In the genomic region with DNA sequence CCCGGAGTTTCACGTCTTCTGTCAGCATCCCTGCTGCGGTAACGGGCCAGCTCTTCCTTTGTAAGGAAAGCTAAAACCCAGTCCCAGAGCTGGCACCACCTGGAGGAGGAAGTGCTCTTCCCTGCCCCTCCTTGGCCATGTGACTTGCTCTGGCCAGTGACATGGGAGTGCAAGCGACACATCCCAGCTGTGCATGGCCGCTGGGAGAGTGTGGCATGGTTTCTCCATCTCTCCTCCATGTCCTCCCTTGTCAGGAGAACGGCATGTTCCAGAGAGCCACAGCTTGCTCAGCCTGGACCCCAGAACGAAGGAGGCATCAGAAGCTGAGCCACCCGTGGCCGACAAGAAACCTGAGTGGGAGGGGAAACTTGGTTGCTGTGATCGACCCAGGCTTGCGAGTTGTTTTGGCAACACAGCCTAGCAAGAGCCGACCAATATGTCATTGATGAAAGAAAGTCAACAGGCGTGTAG, we compare ENCODE assay signal across 9 cellular contexts. TPM values are rescaled to one million over a fixed set of nuclear protein-coding genes. Genes with fewer than 3 reads are reported as not detected.
DNase-seq lines count a peak whose midpoint lies in the region; ATAC-seq, FAIRE-seq and TF ChIP-seq lines count a peak whose summit lies in the region.
"Had no signal": no experiment of that assay in that cellular context is flagged by ENCODE, and none has a peak within 500 bp of the region (broad histone marks: within the 10 kb centered on the region; RNA-seq: fewer than 3 reads in every experiment).

No MANE protein-coding gene starts in this region.

- no peak overlapping the region for H4K91ac ChIP-seq in H9 (ENCODE audit: insufficient read length, low read depth, low read length)

- H2AFZ ChIP-seq in H9 (ENCODE audit: low read length) = no peak overlapping the region

- peak; percentile 64 for DNase-seq in H9
- peak; percentile 79 for DNase-seq in activated CD4-positive, alpha-beta T cell treated with anti-CD3 and anti-CD28 coated beads, Interleukin-2, amount 10 ng/mL, durations not matched to agents 24 days and 14 days
- DNase-seq in left lung = peak; percentile 64 to 84
- no peak for DNase-seq in GM12892 (ENCODE audit: insufficient read length)
- DNase-seq in NCI-H1092 treated with DMSO at 0.1 percent for 48 hours (lab: John Stamatoyannopoulos, UW) = no peak
- DNase-seq: activated CD8-positive, alpha-beta memory T cell treated with anti-CD3 and anti-CD28 coated beads, Interleukin-2, amount 50 U/mL, for 4 hours had no signal

- no peak overlapping the region for H4K8ac ChIP-seq in H9 (replicated peaks; ENCODE audit: insufficient read length, low read depth, low read length)

- H3K36me3 Mint-ChIP-seq in H9 (ENCODE audit: insufficient read depth in 1 of 3, low read depth in 3 of 3) = no peaks in the 10 kb centered on the region; a peak in 1 of 7 replicates
- peaks cover 10% of the 10 kb centered on the region for H3K36me3 Mint-ChIP-seq in activated CD4-positive, alpha-beta T cell treated with anti-CD3 and anti-CD28 coated beads, Interleukin-2, amount 10 ng/mL, durations not matched to agents 24 days and 14 days (ENCODE audit: low read depth)

- H2BK12ac ChIP-seq in H9 (ENCODE audit: insufficient read length, low read depth, low read length) = no peak overlapping the region

- peaks cover 22 to 25% of the 10 kb centered on the region in 2 experiments for H3K4me1 Mint-ChIP-seq in H9
- peaks cover 51% of the 10 kb centered on the region for H3K4me1 Mint-ChIP-seq in activated CD4-positive, alpha-beta T cell treated with anti-CD3 and anti-CD28 coated beads, Interleukin-2, amount 10 ng/mL, durations not matched to agents 24 days and 14 days

- H3K4me1 ChIP-seq in H9 (ENCODE audit: insufficient read depth, low read length) (no peaks in the 10 kb centered on the region; the same call in 1 of the 2 replicates), left lung (peaks cover 21 to 63% of the 10 kb centered on the region in 2 donors)

- peaks cover 10% of the 10 kb centered on the region for H3K23me2 ChIP-seq in H9 (ENCODE audit: insufficient read length, low read depth, low read length, poor library complexity, severe bottlenecking)

- H2AK5ac ChIP-seq in H9 (ENCODE audit: insufficient read length, low read length) = no peak overlapping the region

- peaks cover 0 to 5% of the 10 kb centered on the region in 2 donors for H3K36me3 ChIP-seq in left lung

- no peaks in the 10 kb centered on the region for H3K79me2 ChIP-seq in H9 (ENCODE audit: insufficient read depth, low read length)

- H3T11ph ChIP-seq in H9 (ENCODE audit: low read length) = no peak overlapping the region

- H3K4me3 ChIP-seq in left lung = peak overlapping the region in 1 of 2 donors; percentile 4

- ATAC-seq in left lung = peak; percentile 9
- ATAC-seq in HG02973 (IDR thresholded peaks at IDR 0.05; ENCODE audit: unreplicated experiment) = no peak
- no peak for ATAC-seq in HG03139 (IDR thresholded peaks at IDR 0.05; ENCODE audit: unreplicated experiment)

- H3K56ac ChIP-seq in H9 (ENCODE audit: insufficient read length, low read depth, low read length) = no peak overlapping the region

- H4K20me1 ChIP-seq in H9 (ENCODE audit: control insufficient read depth, insufficient read depth, insufficient read length) = no peaks in the 10 kb centered on the region

- no peak overlapping the region for H3K18ac ChIP-seq in H9 (ENCODE audit: insufficient read length, low read depth, low read length)

- H4K5ac ChIP-seq in H9 (ENCODE audit: insufficient read length, low read depth, low read length) = no peak overlapping the region

- H3K9ac ChIP-seq in H9 (ENCODE audit: extremely low read depth, insufficient read length, low read length) = no peak overlapping the region

- WGBS in H9 (ENCODE audit: extremely low coverage, insufficient read length, low lambda C conversion rate) = no CpG with 5 or more reads among the region's 14 CpGs

- 0 out of 5 replicates have a peak, but pooled peaks cover 0 to 3% of the 10 kb centered on the region in 2 experiments for H3K9me3 Mint-ChIP-seq in H9
- H3K9me3 Mint-ChIP-seq in activated CD4-positive, alpha-beta T cell treated with anti-CD3 and anti-CD28 coated beads, Interleukin-2, amount 10 ng/mL, durations not matched to agents 24 days and 14 days = peaks cover 6% of the 10 kb centered on the region

- TF ChIP-seq POLR2A in GM12892 (IDR thresholded peaks at IDR 0.05; ENCODE audit: low read depth, low read length) = no peak

- no peaks in the 10 kb centered on the region for H3K79me1 ChIP-seq in H9 (ENCODE audit: insufficient read depth, low read depth, low read length, poor library complexity, severe bottlenecking)

- peak overlapping the region in 2 of 3 experiments; percentile 72 to 95; a peak in 3 of 7 replicates for H3K27ac Mint-ChIP-seq in H9
- H3K27ac Mint-ChIP-seq in activated CD4-positive, alpha-beta T cell treated with anti-CD3 and anti-CD28 coated beads, Interleukin-2, amount 10 ng/mL, durations not matched to agents 24 days and 14 days = peak overlapping the region; percentile 95

- intact Hi-C loops in activated CD4-positive, alpha-beta T cell treated with anti-CD3 and anti-CD28 coated beads, Interleukin-2, amount 10 ng/mL, durations not matched to agents 24 days and 14 days (cut with micrococcal nuclease) = loop anchor here (10.0 kb wide), 1 partner anchor 289 kb away; no protein-coding TSS in a partner anchor
- intact Hi-C loops in left lung (cut with DNase I) = no loop called here

- H2BK20ac ChIP-seq in H9 (ENCODE audit: low read depth, low read length, poor library complexity, severe bottlenecking) = no peak overlapping the region

- H2BK15ac ChIP-seq in H9 (ENCODE audit: low read depth, low read length) = no peak overlapping the region

- H2BK5ac ChIP-seq in H9 (ENCODE audit: insufficient read length, low read length) = no peak overlapping the region

- peaks cover 6% of the 10 kb centered on the region for H3K27me3 Mint-ChIP-seq in H9 (ENCODE audit: low read depth)
- no peaks in the 10 kb centered on the region for H3K27me3 Mint-ChIP-seq in activated CD4-positive, alpha-beta T cell treated with anti-CD3 and anti-CD28 coated beads, Interleukin-2, amount 10 ng/mL, durations not matched to agents 24 days and 14 days

- H3K27me3 ChIP-seq in H9 (ENCODE audit: insufficient read depth, low read length) (no peaks in the 10 kb centered on the region), left lung (peaks cover 0 to 10% of the 10 kb centered on the region in 2 donors)

- no peak overlapping the region for H3K23ac ChIP-seq in H9 (ENCODE audit: insufficient read length, low read depth, low read length)

- H2BK120ac ChIP-seq in H9 (ENCODE audit: low read depth, low read length, poor library complexity, severe bottlenecking) = no peak overlapping the region

- no peak overlapping the region; the same call in 1 of the 2 replicates for H3K14ac ChIP-seq in H9 (ENCODE audit: insufficient read depth, low read length)

- no peak overlapping the region for H3K4me2 ChIP-seq in H9 (ENCODE audit: insufficient read depth, insufficient read length, low read length)

- H3K4me3 Mint-ChIP-seq in H9 = peak overlapping the region in 1 of 2 experiments; percentile 38; a peak in 2 of 5 replicates
- peak overlapping the region; percentile 93 for H3K4me3 Mint-ChIP-seq in activated CD4-positive, alpha-beta T cell treated with anti-CD3 and anti-CD28 coated beads, Interleukin-2, amount 10 ng/mL, durations not matched to agents 24 days and 14 days

- H3K9me3 ChIP-seq in H9 (ENCODE audit: control insufficient read depth, low read depth, low read length) = no peaks in the 10 kb centered on the region
- no peaks in the 10 kb centered on the region for H3K9me3 ChIP-seq in left lung

- TF ChIP-seq CTCF in 22Rv1 (IDR thresholded peaks at IDR 0.05) (no peak), H9 (conservative IDR thresholded peaks at IDR 0.05) (no peak; the same call in 2 of the 3 replicates), left lung (IDR thresholded peaks at IDR 0.05) (no peak)

- H3K27ac ChIP-seq in 22Rv1 = peak overlapping the region; percentile 84
- H3K27ac ChIP-seq in H9 (ENCODE audit: insufficient read length, low read depth, low read length) = no peak overlapping the region
- H3K27ac ChIP-seq in left lung = peak overlapping the region; percentile 97 to 98

- no peak overlapping the region for H3K4ac ChIP-seq in H9 (ENCODE audit: low read depth, low read length)

- FAIRE-seq in GM12892 (lab: Jason Lieb, UNC) = no peak

RNA-seq across cellular contexts. Expression of a gene that starts 2.7 kb away (rescaled TPM):
- 40.7 and 49.6 TPM in 2 replicates for total RNA-seq in H9 (2021)
- total RNA-seq in activated CD4-positive, alpha-beta T cell treated with anti-CD3 and anti-CD28 coated beads, Interleukin-2, amount 10 ng/mL, durations not matched to agents 24 days and 14 days = 42.3 and 43.5 TPM in 2 replicates
- 10 to 100 TPM; 33.2 to 43.4 TPM for total RNA-seq in left lung
- 5.8 TPM for polyA plus RNA-seq in GM12892 (2012; ENCODE audit: missing spikeins)

RNA-seq across cellular contexts. Expression of a gene that starts 27.7 kb away (rescaled TPM):
- total RNA-seq in H9 (2021) = 0.29 and 0.57 TPM in 2 replicates
- 207 and 209 TPM in 2 replicates for total RNA-seq in activated CD4-positive, alpha-beta T cell treated with anti-CD3 and anti-CD28 coated beads, Interleukin-2, amount 10 ng/mL, durations not matched to agents 24 days and 14 days
- total RNA-seq in left lung = 100 to 1,000 TPM in 1 of 2 donors, 10 to 100 TPM in 1; 90.8 to 109 TPM
- polyA plus RNA-seq in GM12892 (2012; ENCODE audit: missing spikeins) = 117 TPM

RNA-seq across cellular contexts. Expression of a gene that starts 48.9 kb away (rescaled TPM):
- total RNA-seq in H9 (2021) (0.42 and 0.59 TPM in 2 replicates), left lung (1 to 10 TPM; 3.4 TPM)
- total RNA-seq in activated CD4-positive, alpha-beta T cell treated with anti-CD3 and anti-CD28 coated beads, Interleukin-2, amount 10 ng/mL, durations not matched to agents 24 days and 14 days = 0.54 and 0.83 TPM in 2 replicates
- polyA plus RNA-seq in GM12892 (2012; ENCODE audit: missing spikeins) = not detected

RNA-seq across cellular contexts. Expression of a gene that starts 53.8 kb away (rescaled TPM):
- not detected in 2 replicates for total RNA-seq in H9 (2021)
- not detected in 2 replicates for total RNA-seq in activated CD4-positive, alpha-beta T cell treated with anti-CD3 and anti-CD28 coated beads, Interleukin-2, amount 10 ng/mL, durations not matched to agents 24 days and 14 days
- 1 to 10 TPM in 1 of 2 donors, under 1 TPM in 1; 0.89 to 1.2 TPM for total RNA-seq in left lung
- not detected for polyA plus RNA-seq in GM12892 (2012; ENCODE audit: missing spikeins)

RNA-seq across cellular contexts. Expression of a gene that starts 57.5 kb away (rescaled TPM):
- total RNA-seq in H9 (2021) = 32.2 and 34.8 TPM in 2 replicates
- 55.2 and 56.7 TPM in 2 replicates for total RNA-seq in activated CD4-positive, alpha-beta T cell treated with anti-CD3 and anti-CD28 coated beads, Interleukin-2, amount 10 ng/mL, durations not matched to agents 24 days and 14 days
- 10 to 100 TPM; 29.2 to 29.9 TPM for total RNA-seq in left lung
- 12.0 TPM for polyA plus RNA-seq in GM12892 (2012; ENCODE audit: missing spikeins)

Comparison
In these comparisons a context has a peak if more than half of its experiments do, and no peak if none do; other contexts are left out.
1. DNase-seq: peak in H9 (single experiment), activated CD4-positive, alpha-beta T cell treated with anti-CD3 and anti-CD28 coated beads, Interleukin-2, amount 10 ng/mL, durations not matched to agents 24 days and 14 days (single experiment) and left lung (2 of 2); none in GM12892 (single experiment) and NCI-H1092 treated with DMSO at 0.1 percent for 48 hours (single experiment).
2. RNA of a gene that starts 27.7 kb away (total RNA-seq): 207 to 209 TPM in activated CD4-positive, alpha-beta T cell treated with anti-CD3 and anti-CD28 coated beads, Interleukin-2, amount 10 ng/mL, durations not matched to agents 24 days and 14 days and 90.8 to 109 TPM in left lung; 0.29 to 0.57 TPM in H9; every median in the first group is over 10 times any median in the second.